8 cellular contexts compared by ENCODE assay signal in the genomic region with DNA sequence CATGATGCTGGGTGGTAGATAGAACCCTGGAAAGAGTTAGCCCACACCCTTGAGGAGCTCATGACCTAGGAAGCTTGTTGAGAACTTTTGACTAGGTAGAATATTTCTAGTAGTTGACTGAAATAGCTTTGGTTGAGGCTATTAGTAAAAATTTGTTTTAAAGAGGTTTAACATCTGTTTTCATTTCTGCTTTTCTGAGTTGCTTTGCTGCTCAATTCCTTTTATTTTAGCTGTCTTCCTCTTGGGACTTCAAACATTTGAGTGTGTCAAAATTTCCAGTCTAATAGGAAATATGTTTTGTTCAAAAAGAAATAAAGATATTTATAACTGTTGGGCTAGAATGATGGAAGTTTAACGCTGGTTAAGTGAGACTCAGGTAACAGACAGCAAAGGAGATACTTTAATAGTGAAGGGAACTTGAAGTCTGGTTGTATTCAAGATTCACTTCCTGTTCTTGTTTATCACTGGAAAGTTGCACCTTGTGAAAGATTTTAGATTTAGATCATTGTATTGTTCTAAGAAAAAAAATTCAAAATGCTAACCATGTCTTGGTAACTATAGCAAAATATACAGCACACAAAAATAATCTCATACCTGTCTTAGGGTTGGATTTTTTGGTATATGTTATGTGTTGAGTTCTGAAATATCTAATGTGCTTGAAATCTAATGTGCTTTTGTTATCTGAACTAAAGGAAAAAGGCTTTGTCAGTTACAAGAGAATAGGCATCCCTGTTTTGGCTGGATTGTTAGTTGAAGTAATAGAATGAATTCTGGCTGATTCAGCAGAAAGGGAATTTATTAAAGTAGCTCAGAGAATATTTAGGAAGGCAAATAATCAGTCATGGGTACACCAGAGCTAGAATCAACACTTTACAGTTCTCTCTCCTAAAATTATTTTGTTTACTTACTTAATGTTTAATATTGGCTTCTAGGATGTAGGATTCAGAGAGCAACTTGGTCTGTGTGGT. TPM values are rescaled to one million over a fixed set of nuclear protein-coding genes. Genes with fewer than 3 reads are reported as not detected.
DNase-seq lines count a peak whose midpoint lies in the region; ATAC-seq and TF ChIP-seq lines count a peak whose summit lies in the region.

No MANE protein-coding gene starts in this region.

- CTCF ChIA-PET in HEK293T (lab: Yijun Ruan, JAX) = interaction anchor here (0.8 to 0.9 kb wide), 2 partner anchors 16 to 107 kb away, joined by 3 to 4 read pairs; no protein-coding TSS in a partner anchor

- H3K36me3 Mint-ChIP-seq in activated T-cell treated with anti-CD3 and anti-CD28 coated beads, Interleukin-2, amount 50 U/mL, for 24 hours (ENCODE audit: low read depth) = peaks cover 61% of the 10 kb centered on the region
- H3K36me3 Mint-ChIP-seq in activated naive CD8-positive, alpha-beta T cell treated with anti-CD3 and anti-CD28 coated beads for 36 hours = peaks cover 38% of the 10 kb centered on the region
- peaks cover 26 to 49% of the 10 kb centered on the region in 2 donors for H3K36me3 Mint-ChIP-seq in stimulated activated naive B cell treated with anti-CD40 and anti-IgM and Interleukin-4, amounts not matched to agents 10 μg/mL and 1 μg/mL and 100 μg/mL, for 72 hours

- DNase-seq in activated T-cell treated with anti-CD3 and anti-CD28 coated beads, Interleukin-2, amount 50 U/mL, for 24 hours = no peak
- DNase-seq in activated T-cell treated with anti-CD3 and anti-CD28 coated beads, Interleukin-2, amount 50 U/mL, for 48 hours = no peak
- DNase-seq in activated naive CD8-positive, alpha-beta T cell treated with anti-CD3 and anti-CD28 coated beads for 36 hours = no peak
- no peak for DNase-seq in stimulated activated naive B cell treated with anti-CD40 and anti-IgM and Interleukin-4, amounts not matched to agents 10 μg/mL and 1 μg/mL and 100 μg/mL, for 72 hours
- DNase-seq in NCI-H1105 treated with DMSO at 0.1 percent for 48 hours (lab: John Stamatoyannopoulos, UW) (no peak), HEK293T (ENCODE audit: extremely low spot score) (no peak)
- DNase-seq in effector CD8-positive, alpha-beta T cell (lab: John Stamatoyannopoulos, UW) = no peak

- H3K9me3 Mint-ChIP-seq in activated T-cell treated with anti-CD3 and anti-CD28 coated beads, Interleukin-2, amount 50 U/mL, for 24 hours = no peaks in the 10 kb centered on the region
- H3K9me3 Mint-ChIP-seq in activated naive CD8-positive, alpha-beta T cell treated with anti-CD3 and anti-CD28 coated beads for 36 hours = no peaks in the 10 kb centered on the region
- no peaks in the 10 kb centered on the region for H3K9me3 Mint-ChIP-seq in stimulated activated naive B cell treated with anti-CD40 and anti-IgM and Interleukin-4, amounts not matched to agents 10 μg/mL and 1 μg/mL and 100 μg/mL, for 72 hours

- no peak overlapping the region for H3K4me3 Mint-ChIP-seq in activated T-cell treated with anti-CD3 and anti-CD28 coated beads, Interleukin-2, amount 50 U/mL, for 24 hours
- H3K4me3 Mint-ChIP-seq in activated naive CD8-positive, alpha-beta T cell treated with anti-CD3 and anti-CD28 coated beads for 36 hours = no peak overlapping the region
- peak overlapping the region; percentile 39 to 57 for H3K4me3 Mint-ChIP-seq in stimulated activated naive B cell treated with anti-CD40 and anti-IgM and Interleukin-4, amounts not matched to agents 10 μg/mL and 1 μg/mL and 100 μg/mL, for 72 hours

- H3K27ac Mint-ChIP-seq in activated T-cell treated with anti-CD3 and anti-CD28 coated beads, Interleukin-2, amount 50 U/mL, for 24 hours = peak overlapping the region; percentile 78
- peak overlapping the region; percentile 80 for H3K27ac Mint-ChIP-seq in activated naive CD8-positive, alpha-beta T cell treated with anti-CD3 and anti-CD28 coated beads for 36 hours
- H3K27ac Mint-ChIP-seq in stimulated activated naive B cell treated with anti-CD40 and anti-IgM and Interleukin-4, amounts not matched to agents 10 μg/mL and 1 μg/mL and 100 μg/mL, for 72 hours = peak overlapping the region; percentile 88

- H3K27me3 Mint-ChIP-seq in activated T-cell treated with anti-CD3 and anti-CD28 coated beads, Interleukin-2, amount 50 U/mL, for 24 hours = no peaks in the 10 kb centered on the region
- no peaks in the 10 kb centered on the region for H3K27me3 Mint-ChIP-seq in activated naive CD8-positive, alpha-beta T cell treated with anti-CD3 and anti-CD28 coated beads for 36 hours
- H3K27me3 Mint-ChIP-seq in stimulated activated naive B cell treated with anti-CD40 and anti-IgM and Interleukin-4, amounts not matched to agents 10 μg/mL and 1 μg/mL and 100 μg/mL, for 72 hours = no peaks in the 10 kb centered on the region

- POLR2A ChIA-PET in HEK293T (lab: Yijun Ruan, JAX) = no interaction called here

- peaks cover 93% of the 10 kb centered on the region for H3K4me1 Mint-ChIP-seq in activated T-cell treated with anti-CD3 and anti-CD28 coated beads, Interleukin-2, amount 50 U/mL, for 24 hours (ENCODE audit: low read depth)
- peaks cover 86% of the 10 kb centered on the region for H3K4me1 Mint-ChIP-seq in activated naive CD8-positive, alpha-beta T cell treated with anti-CD3 and anti-CD28 coated beads for 36 hours
- H3K4me1 Mint-ChIP-seq in stimulated activated naive B cell treated with anti-CD40 and anti-IgM and Interleukin-4, amounts not matched to agents 10 μg/mL and 1 μg/mL and 100 μg/mL, for 72 hours = peaks cover 58 to 99% of the 10 kb centered on the region in 2 donors

- peak; percentile 69 for ATAC-seq in HG03025 (IDR thresholded peaks at IDR 0.05; ENCODE audit: low FRiP score, unreplicated experiment)
- ATAC-seq in stimulated activated naive B cell treated with anti-CD40 and anti-IgM and Interleukin-4, amounts not matched to agents 10 μg/mL and 1 μg/mL and 100 μg/mL, for 72 hours (replicated peaks) = peak; percentile 80 to 81

TF ChIP-seq in HEK293T, 16 proteins besides CTCF, POLR2A, EP300 and RAD21:
- TF ChIP-seq FOXK2 (IDR thresholded peaks at IDR 0.05) = no peak
- TF ChIP-seq LEF1 (IDR thresholded peaks at IDR 0.05; ENCODE audit: borderline replicate concordance) = no peak
- TF ChIP-seq NFRKB (IDR thresholded peaks at IDR 0.05) = no peak
- no peak for TF ChIP-seq FOXA1 (IDR thresholded peaks at IDR 0.05)
- TF ChIP-seq ARNT (IDR thresholded peaks at IDR 0.05) = no peak
- TF ChIP-seq HDGF (IDR thresholded peaks at IDR 0.05; ENCODE audit: borderline replicate concordance) = no peak
- no peak for TF ChIP-seq BHLHE40 (IDR thresholded peaks at IDR 0.05; ENCODE audit: borderline replicate concordance)
TF ChIP-seq in HEK293T: peak in this region for 0.

RNA-seq across cellular contexts. Expression of gene GPR18, which starts 24.4 kb away (rescaled TPM):
- total RNA-seq in activated naive CD8-positive, alpha-beta T cell treated with anti-CD3 and anti-CD28 coated beads for 36 hours = 10 to 100 TPM; 16.9 to 17.6 TPM

RNA-seq across cellular contexts. Expression of gene GPR183, which starts 24.7 kb away (rescaled TPM):
- total RNA-seq in activated naive CD8-positive, alpha-beta T cell treated with anti-CD3 and anti-CD28 coated beads for 36 hours = 1 to 10 TPM; 4.3 to 4.5 TPM

Comparison
In these comparisons a context has a peak if more than half of its experiments do, and no peak if none do; other contexts are left out.
1. H3K4me3 Mint-ChIP-seq: peak in stimulated activated naive B cell treated with anti-CD40 and anti-IgM and Interleukin-4, amounts not matched to agents 10 μg/mL and 1 μg/mL and 100 μg/mL, for 72 hours (2 of 2); none in activated T-cell treated with anti-CD3 and anti-CD28 coated beads, Interleukin-2, amount 50 U/mL, for 24 hours (single experiment) and activated naive CD8-positive, alpha-beta T cell treated with anti-CD3 and anti-CD28 coated beads for 36 hours (single experiment).
2. Peak in every context shown above with its lines, with median percentiles within 50 percentile points of each other: H3K27ac Mint-ChIP-seq.